Comparison of ENCODE assay signal across 35 cellular contexts in genomic region chr18:36155960-36156757, GRCh38. TPM values are rescaled to one million over a fixed set of nuclear protein-coding genes. Genes with fewer than 3 reads are reported as not detected.
DNase-seq lines count a peak whose midpoint lies in the region; TF ChIP-seq lines count a peak whose summit lies in the region.
"Had no signal": no experiment of that assay in that cellular context is flagged by ENCODE, and none has a peak within 500 bp of the region (broad histone marks: within the 10 kb centered on the region; RNA-seq: fewer than 3 reads in every experiment).

No MANE protein-coding gene starts in this region.

- peak overlapping the region; percentile 27 for H3K27ac Mint-ChIP-seq in activated T-cell treated with anti-CD3 and anti-CD28 coated beads, Interleukin-2, amount 50 U/mL, for 24 hours
- H3K27ac Mint-ChIP-seq: B cell had no signal

- H3K36me3 ChIP-seq in hepatocyte (replicated peaks; ENCODE audit: insufficient read depth, low read depth) = no peaks in the 10 kb centered on the region

- no peaks in the 10 kb centered on the region for H3K9me2 ChIP-seq in hepatocyte (replicated peaks; ENCODE audit: insufficient read depth)

- H3K9me3 Mint-ChIP-seq in activated T-cell treated with anti-CD3 and anti-CD28 coated beads, Interleukin-2, amount 50 U/mL, for 24 hours = no peaks in the 10 kb centered on the region
- H3K9me3 Mint-ChIP-seq: naive thymus-derived CD8-positive, alpha-beta T cell; stimulated activated naive CD8-positive, alpha-beta T cell treated with anti-CD3 and anti-CD28 coated beads, Interleukin-15, amount 100 ng/mL, for 72 hours had no signal

- H2AFZ ChIP-seq in hepatocyte = no peak overlapping the region

- no peaks in the 10 kb centered on the region for H3K9me3 ChIP-seq in hepatocyte (ENCODE audit: low read depth)
- H3K9me3 ChIP-seq: HAP-1, thyroid gland had no signal

- peaks cover 3% of the 10 kb centered on the region for H3K79me2 ChIP-seq in hepatocyte

- WGBS in hepatocyte (ENCODE audit: low lambda C conversion rate, missing lambda C conversion rate) = 90% methylated on average over 7 of the region's 7 CpGs

- H3K4me3 ChIP-seq in hepatocyte = no peak overlapping the region
- H3K4me3 ChIP-seq: dorsolateral prefrontal cortex, GM12878, HAP-1, SK-N-MC, thyroid gland had no signal

- no peaks in the 10 kb centered on the region for H4K20me1 ChIP-seq in hepatocyte (ENCODE audit: insufficient read depth, poor library complexity, severe bottlenecking)

- H3K27me3 ChIP-seq in hepatocyte = no peaks in the 10 kb centered on the region
- H3K27me3 ChIP-seq: dorsolateral prefrontal cortex, thyroid gland had no signal

- no peak for TF ChIP-seq CTCF in hepatocyte (IDR thresholded peaks at IDR 0.05; ENCODE audit: poor library complexity)

- no peak overlapping the region for H3K4me3 Mint-ChIP-seq in activated T-cell treated with anti-CD3 and anti-CD28 coated beads, Interleukin-2, amount 50 U/mL, for 24 hours
- H3K4me3 Mint-ChIP-seq: B cell; naive thymus-derived CD8-positive, alpha-beta T cell; stimulated activated naive CD8-positive, alpha-beta T cell treated with anti-CD3 and anti-CD28 coated beads, Interleukin-15, amount 100 ng/mL, for 72 hours had no signal

- H3K36me3 Mint-ChIP-seq in activated T-cell treated with anti-CD3 and anti-CD28 coated beads, Interleukin-2, amount 50 U/mL, for 24 hours (ENCODE audit: low read depth) = peaks cover 96% of the 10 kb centered on the region

- DNase-seq in activated T-cell treated with anti-CD3 and anti-CD28 coated beads, Interleukin-2, amount 50 U/mL, for 24 hours = no peak
- no peak for DNase-seq in activated T-cell treated with anti-CD3 and anti-CD28 coated beads, Interleukin-2, amount 50 U/mL, for 48 hours
- DNase-seq in astrocyte of the hippocampus (ENCODE audit: low read depth, low spot score) = peak; percentile 32
- DNase-seq in hepatocyte (ENCODE audit: low spot score) = no peak
- DNase-seq in SKM-1 (lab: John Stamatoyannopoulos, UW; ENCODE audit: unreplicated experiment) = no peak
- no peak for DNase-seq in HPDE6-E6E7 (ENCODE audit: extremely low spot score)
- no peak for DNase-seq in SKM-1 treated with dmso at 0.1 percent for 144 hours (lab: John Stamatoyannopoulos, UW; ENCODE audit: unreplicated experiment)
- DNase-seq in KG1 (lab: John Stamatoyannopoulos, UW) = no peak
- DNase-seq: activated CD4-positive, alpha-beta T cell treated with anti-CD3 and anti-CD28 coated beads for 48 hours; activated naive CD4-positive, alpha-beta T cell treated with anti-CD3 and anti-CD28 coated beads, Interleukin-2, amount 50 U/mL, for 16 hours; aorta; caudate nucleus; DMS79; dorsolateral prefrontal cortex; hypothalamus; left ventricle myocardium superior; midbrain; MM.1S; naive thymus-derived CD8-positive, alpha-beta T cell; NCI-H1417 treated with DMSO at 0.1 percent for 48 hours; NCI-H2081 treated with DMSO at 0.1 percent for 48 hours; NCI-H345; NCI-H774; occipital lobe; stimulated activated CD4-positive, alpha-beta T cell treated with anti-CD3 and anti-CD28 coated beads, Interleukin-15, amount 100 ng/mL, for 24 hours; stimulated activated naive CD8-positive, alpha-beta T cell treated with anti-CD3 and anti-CD28 coated beads, Interleukin-15, amount 100 ng/mL, for 72 hours; thyroid gland had no signal

- no peaks in the 10 kb centered on the region for H3K27me3 Mint-ChIP-seq in activated T-cell treated with anti-CD3 and anti-CD28 coated beads, Interleukin-2, amount 50 U/mL, for 24 hours
- H3K27me3 Mint-ChIP-seq: B cell; naive thymus-derived CD8-positive, alpha-beta T cell; stimulated activated naive CD8-positive, alpha-beta T cell treated with anti-CD3 and anti-CD28 coated beads, Interleukin-15, amount 100 ng/mL, for 72 hours had no signal

- peaks cover 3% of the 10 kb centered on the region for H3K4me1 ChIP-seq in hepatocyte (ENCODE audit: insufficient read depth)
- H3K4me1 ChIP-seq: HAP-1, thyroid gland had no signal

- H3K27ac ChIP-seq in hepatocyte = peak overlapping the region; percentile 58
- H3K27ac ChIP-seq: 22Rv1, dorsolateral prefrontal cortex, epithelial cell of prostate, RWPE1, SK-N-MC, thyroid gland, VCaP had no signal

- H3K4me1 Mint-ChIP-seq in activated T-cell treated with anti-CD3 and anti-CD28 coated beads, Interleukin-2, amount 50 U/mL, for 24 hours (ENCODE audit: low read depth) = peaks cover 33% of the 10 kb centered on the region

- H3K4me2 ChIP-seq in hepatocyte = no peak overlapping the region

RNA-seq across cellular contexts. Expression of gene ELP2, which starts 26.5 kb away (rescaled TPM):
- total RNA-seq in hepatocyte = 63.8 and 80.3 TPM in 2 replicates
- 54.3 and 55.5 TPM in 2 replicates for polyA plus RNA-seq in hepatocyte

RNA-seq across cellular contexts. Expression of gene SLC39A6, which starts 27.0 kb away (rescaled TPM):
- 53.6 and 59.6 TPM in 2 replicates for total RNA-seq in hepatocyte
- 46.6 and 48.3 TPM in 2 replicates for polyA plus RNA-seq in hepatocyte

RNA-seq across cellular contexts. Expression of gene MOCOS, which starts 31.1 kb away (rescaled TPM):
- 7.9 and 8.6 TPM in 2 replicates for total RNA-seq in hepatocyte
- 3.1 and 6.0 TPM in 2 replicates for polyA plus RNA-seq in hepatocyte
- polyA plus RNA-seq: naive thymus-derived CD8-positive, alpha-beta T cell had no signal
